ENCODE assay signal across 9 cellular contexts in genomic region chr20:13786143-13786828, GRCh38. TPM values are rescaled to one million over a fixed set of nuclear protein-coding genes. Genes with fewer than 3 reads are reported as not detected.
DNase-seq lines count a peak whose midpoint lies in the region; ATAC-seq and TF ChIP-seq lines count a peak whose summit lies in the region.
"Had no signal": no experiment of that assay in that cellular context is flagged by ENCODE, and none has a peak within 500 bp of the region (broad histone marks: within the 10 kb centered on the region; RNA-seq: fewer than 3 reads in every experiment).

No MANE protein-coding gene starts in this region.

- POLR2A ChIA-PET in CD4-positive, alpha-beta memory T cell (lab: Charles Lee; ENCODE audit: partially characterized antibody) = interaction anchor here (1.1 kb wide), 1 partner anchor 12 kb away, joined by 3 read pairs; no protein-coding TSS in a partner anchor

- peaks cover 30 to 60% of the 10 kb centered on the region in 2 donors for H3K36me3 Mint-ChIP-seq in CD4-positive, alpha-beta memory T cell

- 88 to 90% methylated on average over 7 to 8 of the region's 8 CpGs for WGBS in ectodermal cell, 2 experiments

- H4K20me1 ChIP-seq in neural cell (ENCODE audit: insufficient read depth) = no peaks in the 10 kb centered on the region

- H3K9me2 ChIP-seq in neural cell (ENCODE audit: insufficient read depth, low read length) = no peaks in the 10 kb centered on the region

- no peaks in the 10 kb centered on the region for H3K27me3 ChIP-seq in CD4-positive, alpha-beta memory T cell (ENCODE audit: insufficient read depth, low read length)
- H3K27me3 ChIP-seq in ectodermal cell (ENCODE audit: control insufficient read depth, insufficient read depth, low read length, poor library complexity, severe bottlenecking) = no peaks in the 10 kb centered on the region
- H3K27me3 ChIP-seq in neural cell (ENCODE audit: insufficient read depth, low read depth, low read length) = no peaks in the 10 kb centered on the region

- peak overlapping the region; percentile 89 for H3K9ac ChIP-seq in neural cell (ENCODE audit: low read length)

- ATAC-seq in HG02852 (IDR thresholded peaks at IDR 0.05; ENCODE audit: unreplicated experiment) (no peak), GM18502 (IDR thresholded peaks at IDR 0.05; ENCODE audit: poor library complexity, unreplicated experiment) (no peak)

- no peaks in the 10 kb centered on the region for H3K9me3 ChIP-seq in CD4-positive, alpha-beta memory T cell (ENCODE audit: control insufficient read depth in 1 of 2, low read length in 2 of 2)
- no peaks in the 10 kb centered on the region for H3K9me3 ChIP-seq in ectodermal cell (ENCODE audit: control insufficient read depth, low read length)
- no peaks in the 10 kb centered on the region for H3K9me3 ChIP-seq in neural cell (ENCODE audit: low read length)

- no peak overlapping the region for H2AFZ ChIP-seq in neural cell (ENCODE audit: low read depth, low read length)

- no peak for DNase-seq in CD4-positive, alpha-beta memory T cell
- DNase-seq in NB4 (ENCODE audit: low read depth) (peak; percentile 25), NCI-H2227 (lab: John Stamatoyannopoulos, UW; ENCODE audit: unreplicated experiment) (no peak), iPS-NIHi11 (ENCODE audit: low spot score) (no peak)
- DNase-seq: NCI-H2227 treated with DMSO at 0.1 percent for 48 hours had no signal

- peaks cover 36% of the 10 kb centered on the region for H3K79me2 ChIP-seq in neural cell (replicated peaks; ENCODE audit: insufficient read depth, low read length)

- peaks cover 27% of the 10 kb centered on the region for H3K4me1 ChIP-seq in CD4-positive, alpha-beta memory T cell (ENCODE audit: insufficient read depth, low read length)
- no peaks in the 10 kb centered on the region for H3K4me1 ChIP-seq in ectodermal cell (ENCODE audit: control insufficient read depth, insufficient read depth, low read length)

- no peaks in the 10 kb centered on the region for H3K27me3 Mint-ChIP-seq in CD4-positive, alpha-beta memory T cell

- H3K4me3 ChIP-seq in CD4-positive, alpha-beta memory T cell (ENCODE audit: low read length in 2 of 2) = peak overlapping the region in 1 of 2 donors; percentile 30
- H3K4me3 ChIP-seq in NB4 (ENCODE audit: low read depth, low read length) (peak overlapping the region; percentile 98), ectodermal cell (ENCODE audit: insufficient read depth, low read depth, low read length) (peak overlapping the region; percentile 82), neural cell (ENCODE audit: low read length) (peak overlapping the region; percentile 79)

- TF ChIP-seq CTCF in NB4 (IDR thresholded peaks at IDR 0.05; ENCODE audit: low read depth, low read length) (no peak), neural cell (IDR thresholded peaks at IDR 0.05; ENCODE audit: poor library complexity, severe bottlenecking) (no peak)

- peak overlapping the region; percentile 81 to 99 (median 87) for H3K27ac Mint-ChIP-seq in CD4-positive, alpha-beta memory T cell

- H3K27ac ChIP-seq in CD4-positive, alpha-beta memory T cell (ENCODE audit: low read depth, low read length) = no peak overlapping the region
- H3K27ac ChIP-seq in ectodermal cell (ENCODE audit: insufficient read depth, low read depth, low read length, poor library complexity, severe bottlenecking) (no peak overlapping the region), neural cell (ENCODE audit: low read length) (no peak overlapping the region)

- H3K9me3 Mint-ChIP-seq in CD4-positive, alpha-beta memory T cell = no peaks in the 10 kb centered on the region

- peaks cover 9% of the 10 kb centered on the region for H3K36me3 ChIP-seq in CD4-positive, alpha-beta memory T cell (ENCODE audit: insufficient read depth, low read length)
- H3K36me3 ChIP-seq in ectodermal cell (ENCODE audit: control insufficient read depth, insufficient read depth, low read length) (peaks cover 16% of the 10 kb centered on the region), neural cell (ENCODE audit: insufficient read depth, low read length) (peaks cover 4% of the 10 kb centered on the region)

- CTCF ChIA-PET in CD4-positive, alpha-beta memory T cell (lab: Charles Lee; ENCODE audit: partially characterized antibody) = interaction anchor here (1.0 to 3.5 kb wide), 6 partner anchors 9 to 147 kb away, joined by 3 to 38 read pairs (median 4); no protein-coding TSS in a partner anchor

- intact Hi-C loops in CD4-positive, alpha-beta memory T cell (cut with micrococcal nuclease) = loop anchor here (5.0 to 10.0 kb wide), 4 partner anchors 241 to 859 kb away; partner anchors contain the start of gene ISM1

- no peaks in the 10 kb centered on the region for H3F3A ChIP-seq in neural cell (ENCODE audit: insufficient read depth, low read length, poor library complexity, severe bottlenecking)

- peak overlapping the region; percentile 86 to 100 (median 100) for H3K4me3 Mint-ChIP-seq in CD4-positive, alpha-beta memory T cell

- TF ChIP-seq POLR2A in NB4 (IDR thresholded peaks at IDR 0.05; ENCODE audit: extremely low read depth, insufficient read length) = no peak

- no peak for TF ChIP-seq EP300 in neural cell (conservative IDR thresholded peaks at IDR 0.05; ENCODE audit: poor library complexity, severe bottlenecking)

- peak overlapping the region; percentile 90 for H3K4me2 ChIP-seq in neural cell (ENCODE audit: low read length)

- no peak for TF ChIP-seq RAD21 in neural cell (conservative IDR thresholded peaks at IDR 0.05)

- peaks cover 23 to 58% (median 44%) of the 10 kb centered on the region in 4 donors for H3K4me1 Mint-ChIP-seq in CD4-positive, alpha-beta memory T cell

TF ChIP-seq in neural cell, 6 proteins besides CTCF, POLR2A, EP300 and RAD21:
- no peak for TF ChIP-seq SMC3 (conservative IDR thresholded peaks at IDR 0.05; ENCODE audit: poor library complexity)
- TF ChIP-seq EZH2 (IDR thresholded peaks at IDR 0.05; ENCODE audit: borderline replicate concordance, insufficient read depth, low read length, poor library complexity, severe bottlenecking) = no peak
- TF ChIP-seq MXI1 (conservative IDR thresholded peaks at IDR 0.05; ENCODE audit: poor library complexity, severe bottlenecking) = no peak
- TF ChIP-seq TAF1 (IDR thresholded peaks at IDR 0.05; ENCODE audit: low read depth) = no peak
- no peak for TF ChIP-seq POLR2AphosphoS5 (IDR thresholded peaks at IDR 0.05)
- TF ChIP-seq, protein P1, sequence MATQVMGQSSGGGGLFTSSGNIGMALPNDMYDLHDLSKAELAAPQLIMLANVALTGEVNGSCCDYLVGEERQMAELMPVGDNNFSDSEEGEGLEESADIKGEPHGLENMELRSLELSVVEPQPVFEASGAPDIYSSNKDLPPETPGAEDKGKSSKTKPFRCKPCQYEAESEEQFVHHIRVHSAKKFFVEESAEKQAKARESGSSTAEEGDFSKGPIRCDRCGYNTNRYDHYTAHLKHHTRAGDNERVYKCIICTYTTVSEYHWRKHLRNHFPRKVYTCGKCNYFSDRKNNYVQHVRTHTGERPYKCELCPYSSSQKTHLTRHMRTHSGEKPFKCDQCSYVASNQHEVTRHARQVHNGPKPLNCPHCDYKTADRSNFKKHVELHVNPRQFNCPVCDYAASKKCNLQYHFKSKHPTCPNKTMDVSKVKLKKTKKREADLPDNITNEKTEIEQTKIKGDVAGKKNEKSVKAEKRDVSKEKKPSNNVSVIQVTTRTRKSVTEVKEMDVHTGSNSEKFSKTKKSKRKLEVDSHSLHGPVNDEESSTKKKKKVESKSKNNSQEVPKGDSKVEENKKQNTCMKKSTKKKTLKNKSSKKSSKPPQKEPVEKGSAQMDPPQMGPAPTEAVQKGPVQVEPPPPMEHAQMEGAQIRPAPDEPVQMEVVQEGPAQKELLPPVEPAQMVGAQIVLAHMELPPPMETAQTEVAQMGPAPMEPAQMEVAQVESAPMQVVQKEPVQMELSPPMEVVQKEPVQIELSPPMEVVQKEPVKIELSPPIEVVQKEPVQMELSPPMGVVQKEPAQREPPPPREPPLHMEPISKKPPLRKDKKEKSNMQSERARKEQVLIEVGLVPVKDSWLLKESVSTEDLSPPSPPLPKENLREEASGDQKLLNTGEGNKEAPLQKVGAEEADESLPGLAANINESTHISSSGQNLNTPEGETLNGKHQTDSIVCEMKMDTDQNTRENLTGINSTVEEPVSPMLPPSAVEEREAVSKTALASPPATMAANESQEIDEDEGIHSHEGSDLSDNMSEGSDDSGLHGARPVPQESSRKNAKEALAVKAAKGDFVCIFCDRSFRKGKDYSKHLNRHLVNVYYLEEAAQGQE (IDR thresholded peaks at IDR 0.05; ENCODE audit: borderline replicate concordance) = no peak

RNA-seq across cellular contexts. Expression of gene NDUFAF5, which starts 1.5 kb away (rescaled TPM):
- total RNA-seq in CD4-positive, alpha-beta memory T cell = 10 to 100 TPM; 23.6 to 26.8 TPM
- polyA plus RNA-seq in CD4-positive, alpha-beta memory T cell = 1 to 10 TPM; 4.0 to 9.5 TPM
- polyA plus RNA-seq in ectodermal cell (2013, experiment 1 of 4) = 16.7 TPM
- polyA plus RNA-seq in ectodermal cell (2013, experiment 2 of 4) = 17.5 TPM
- 17.6 TPM for polyA plus RNA-seq in ectodermal cell (2013, experiment 3 of 4)
- 17.5 TPM for polyA plus RNA-seq in ectodermal cell (2013, experiment 4 of 4)
- 65.8 and 103 TPM in 2 replicates for polyA plus RNA-seq in neural cell
- 61.4 and 75.4 TPM in 2 replicates for polyA minus RNA-seq in neural cell

RNA-seq across cellular contexts. Expression of gene ESF1, which starts 1.6 kb away (rescaled TPM):
- 10 to 100 TPM; 13.5 to 13.8 TPM for total RNA-seq in CD4-positive, alpha-beta memory T cell
- polyA plus RNA-seq in CD4-positive, alpha-beta memory T cell = 1 to 10 TPM; 8.9 to 9.4 TPM
- polyA plus RNA-seq in ectodermal cell (2013, experiment 1 of 4) = 29.3 TPM
- polyA plus RNA-seq in ectodermal cell (2013, experiment 2 of 4) = 30.8 TPM
- 21.5 TPM for polyA plus RNA-seq in ectodermal cell (2013, experiment 3 of 4)
- polyA plus RNA-seq in ectodermal cell (2013, experiment 4 of 4) = 21.8 TPM
- 6.4 and 10.0 TPM in 2 replicates for polyA plus RNA-seq in neural cell
- polyA minus RNA-seq in neural cell = 17.8 and 23.5 TPM in 2 replicates
